ENCODE assay signal across 13 cellular contexts in genomic region chr18:26865557-26865956, GRCh38. TPM values are rescaled to one million over a fixed set of nuclear protein-coding genes. Genes with fewer than 3 reads are reported as not detected.
A peak's percentile ranks its signal among the peaks of the same experiment; 100 is the strongest.
DNase-seq lines count a peak whose midpoint lies in the region; ATAC-seq and TF ChIP-seq lines count a peak whose summit lies in the region.
"Had no signal": no experiment of that assay in that cellular context is flagged by ENCODE, and none has a peak within 500 bp of the region (broad histone marks: within the 10 kb centered on the region; RNA-seq: fewer than 3 reads in every experiment).

AQP4 (minus strand) TSS chr18:26865707; CDS start chr18:26865689, 18 bp downstream.

- H3K9me3 ChIP-seq in endodermal cell (ENCODE audit: control insufficient read depth, low read length) (no peaks in the 10 kb centered on the region), A673 (ENCODE audit: low read depth, low read length, poor library complexity, severe bottlenecking) (no peaks in the 10 kb centered on the region), spleen (no peaks in the 10 kb centered on the region)
- H3K9me3 ChIP-seq: body of pancreas had no signal

- H3K27me3 Mint-ChIP-seq in GM23338 (ENCODE audit: insufficient read depth, low read depth, poor library complexity) (peaks cover 5% of the 10 kb centered on the region), endodermal cell (ENCODE audit: insufficient read depth) (peaks cover 51% of the 10 kb centered on the region), neural crest cell (ENCODE audit: low read depth) (peaks cover 62% of the 10 kb centered on the region)

- H3K4me1 Mint-ChIP-seq in GM23338 (peaks cover 40% of the 10 kb centered on the region), endodermal cell (peaks cover 19% of the 10 kb centered on the region), neural crest cell (peaks cover 4% of the 10 kb centered on the region)

- peak; percentile 42 for ATAC-seq in GM23338
- ATAC-seq in HG03108 (IDR thresholded peaks at IDR 0.05; ENCODE audit: unreplicated experiment), result no peak
- ATAC-seq: body of pancreas had no signal

- peaks cover 30% of the 10 kb centered on the region for H3K4me1 ChIP-seq in GM23338 (ENCODE audit: insufficient read depth)
- H3K4me1 ChIP-seq in endodermal cell (ENCODE audit: control insufficient read depth, insufficient read depth, low read length), result no peaks in the 10 kb centered on the region
- no peaks in the 10 kb centered on the region for H3K4me1 ChIP-seq in A673 (ENCODE audit: insufficient read depth, low read length, poor library complexity, severe bottlenecking)
- H3K4me1 ChIP-seq in spleen, result peaks cover 0 to 14% (median 0%) of the 10 kb centered on the region in 6 donors

- POLR2A ChIA-PET in A673 (lab: Charles Lee; ENCODE audit: low non-redundant PET), result no interaction called here

- no peak within 1 kb of the TSS for H3K9ac ChIP-seq in endodermal cell (ENCODE audit: extremely low read depth, low read length, poor library complexity, severe bottlenecking)

- H4K20me1 ChIP-seq in GM23338 (replicated peaks; ENCODE audit: insufficient read depth), result no peaks in the 10 kb centered on the region

- no peaks in the 10 kb centered on the region for H3K9me3 Mint-ChIP-seq in GM23338
- no peaks in the 10 kb centered on the region for H3K9me3 Mint-ChIP-seq in endodermal cell
- H3K9me3 Mint-ChIP-seq in neural crest cell, result no peaks in the 10 kb centered on the region

- H3K4me2 ChIP-seq in GM23338, result peak within 1 kb of the TSS; percentile 86

- H3K36me3 Mint-ChIP-seq in GM23338 (ENCODE audit: low read depth) (no peaks in the 10 kb centered on the region), endodermal cell (ENCODE audit: low read depth) (no peaks in the 10 kb centered on the region), neural crest cell (ENCODE audit: low read depth) (no peaks in the 10 kb centered on the region)

- H3K36me3 ChIP-seq in GM23338 (ENCODE audit: insufficient read depth) (no peaks in the 10 kb centered on the region), endodermal cell (ENCODE audit: control insufficient read depth, insufficient read depth, low read length) (no peaks in the 10 kb centered on the region), A673 (ENCODE audit: insufficient read depth, low read length, poor library complexity, severe bottlenecking) (no peaks in the 10 kb centered on the region), spleen (no peaks in the 10 kb centered on the region)

- WGBS in endodermal cell (ENCODE audit: insufficient coverage in 1 of 2, insufficient read length in 1 of 2), 2 experiments, result 60 to 83% methylated on average over 1 to 5 of the region's 5 CpGs
- WGBS in spleen, 5 donors, result 61 to 74% (median 71%) methylated on average over 5 of the region's 5 CpGs

- DNase-seq in GM23338 (ENCODE audit: low spot score), result peak; percentile 47
- peak; percentile 46 for DNase-seq in NCI-H2171 (lab: John Stamatoyannopoulos, UW)
- DNase-seq in endodermal cell, result peak; percentile 62
- no peak for DNase-seq in neural crest cell (ENCODE audit: low read depth, low spot score)
- DNase-seq in activated CD4-positive, alpha-beta T cell treated with anti-CD3 and anti-CD28 coated beads for 4 hours, result no peak
- no peak for DNase-seq in A673 (ENCODE audit: low spot score)
- no peak for DNase-seq in spleen
- DNase-seq: activated CD4-positive, alpha-beta T cell treated with anti-CD3 and anti-CD28 coated beads for 1 hour; body of pancreas had no signal

- CTCF ChIA-PET in A673 (lab: Charles Lee), result no interaction called here

- intact Hi-C loops in A673 (cut with micrococcal nuclease; ENCODE audit: unreplicated experiment) (no loop called here), spleen (cut with DNase I; ENCODE audit: low total_unique reads) (no loop called here)

- H3K27ac ChIP-seq in GM23338 (ENCODE audit: low read depth) (no peak within 1 kb of the TSS), endodermal cell (ENCODE audit: low read depth, low read length) (no peak within 1 kb of the TSS), A673 (ENCODE audit: low read depth, low read length, poor library complexity, severe bottlenecking) (no peak within 1 kb of the TSS), spleen (no peak within 1 kb of the TSS)
- H3K27ac ChIP-seq: body of pancreas, C4-2B had no signal

- peak within 1 kb of the TSS; percentile 26; the same call in 1 of the 3 replicates for H3K4me3 Mint-ChIP-seq in GM23338
- no peak within 1 kb of the TSS for H3K4me3 Mint-ChIP-seq in endodermal cell
- peak within 1 kb of the TSS; percentile 48 for H3K4me3 Mint-ChIP-seq in neural crest cell

- no peak for TF ChIP-seq CTCF in GM23338 (conservative IDR thresholded peaks at IDR 0.05; ENCODE audit: low read depth in 2 of 2)
- TF ChIP-seq CTCF in endodermal cell (conservative IDR thresholded peaks at IDR 0.05), result no peak
- no peak for TF ChIP-seq CTCF in neural crest cell (conservative IDR thresholded peaks at IDR 0.05)
- TF ChIP-seq CTCF in A673 (conservative IDR thresholded peaks at IDR 0.05; ENCODE audit: low read depth, low read length), result no peak
- no peak for TF ChIP-seq CTCF in spleen (IDR thresholded peaks at IDR 0.05 in 8 of 11, conservative IDR thresholded peaks at IDR 0.05 in 3 of 11)

- no peaks in the 10 kb centered on the region for H3K79me2 ChIP-seq in GM23338 (replicated peaks; ENCODE audit: insufficient read depth)

- H2AFZ ChIP-seq in GM23338, result peak within 1 kb of the TSS; percentile 73; the same call in 1 of the 2 replicates

- peak within 1 kb of the TSS; percentile 61; the same call in 1 of the 2 replicates for H3K4me3 ChIP-seq in GM23338
- H3K4me3 ChIP-seq in endodermal cell (ENCODE audit: low read length), result no peak within 1 kb of the TSS
- H3K4me3 ChIP-seq in A673 (ENCODE audit: low read depth, low read length, poor library complexity, severe bottlenecking), result no peak within 1 kb of the TSS
- no peak within 1 kb of the TSS for H3K4me3 ChIP-seq in spleen
- H3K4me3 ChIP-seq: body of pancreas had no signal

- no peak for TF ChIP-seq POLR2A in spleen (IDR thresholded peaks at IDR 0.05)

- H3F3A ChIP-seq in GM23338 (replicated peaks; ENCODE audit: low read depth), result no peaks in the 10 kb centered on the region; the same call in 1 of the 2 replicates

- H3K9me2 ChIP-seq in GM23338 (ENCODE audit: insufficient read depth), result no peaks in the 10 kb centered on the region; the same call in none of the 2 replicates

- BruUV-seq in A673 (replicated peaks; lab: Mats Ljungman, UMichigan), result no TSS peak

- H3K27ac Mint-ChIP-seq in GM23338 (no peak within 1 kb of the TSS), endodermal cell (no peak within 1 kb of the TSS), neural crest cell (ENCODE audit: unreplicated experiment) (no peak within 1 kb of the TSS)

- H3K27me3 ChIP-seq in GM23338 (ENCODE audit: insufficient read depth) (peaks cover 12% of the 10 kb centered on the region; the same call in 1 of the 2 replicates), endodermal cell (ENCODE audit: control insufficient read depth, insufficient read depth, low read length, poor library complexity, severe bottlenecking) (peaks cover 28% of the 10 kb centered on the region), A673 (replicated peaks; ENCODE audit: insufficient read depth, low read depth, low read length, poor library complexity) (peaks cover 15% of the 10 kb centered on the region), spleen (replicated peaks in 1 of 7) (peaks cover 0 to 46% (median 11%) of the 10 kb centered on the region in 7 donors)
- H3K27me3 ChIP-seq: body of pancreas had no signal

TF ChIP-seq in GM23338, 12 proteins besides CTCF, POLR2A, EP300 and RAD21 (continues in another document):
- TF ChIP-seq REST (IDR thresholded peaks at IDR 0.05; ENCODE audit: unreplicated experiment), result no peak
- no peak for TF ChIP-seq EZH2 (IDR thresholded peaks at IDR 0.05; ENCODE audit: low read depth, unreplicated experiment)
- no peak for TF ChIP-seq POLR2AphosphoS5 (IDR thresholded peaks at IDR 0.05; ENCODE audit: low read depth)
- TF ChIP-seq NANOG (IDR thresholded peaks at IDR 0.05; ENCODE audit: borderline replicate concordance), result no peak
- no peak for TF ChIP-seq STAT1 (IDR thresholded peaks at IDR 0.05; ENCODE audit: unreplicated experiment)
- no peak for TF ChIP-seq EZH2phosphoT487 (IDR thresholded peaks at IDR 0.05; ENCODE audit: unreplicated experiment)

RNA-seq across cellular contexts. Expression of gene AQP4, which starts in this region (rescaled TPM):
- 2.8 and 3.8 TPM in 2 replicates for total RNA-seq in GM23338 (2014; rRNA removed; shearing (Covaris generic))
- polyA plus RNA-seq in GM23338 (2016; fragmentation: Nextera tagmentation; extraction: Ambion mirVana), result 0.30 and 1.1 TPM in 2 replicates
- total RNA-seq in endodermal cell, result 10 to 100 TPM in 1 of 2 donors, 1 to 10 TPM in 1; 2.1 to 10.2 TPM
- 0.82 TPM for polyA plus RNA-seq in endodermal cell (2013, experiment 1 of 2)
- polyA plus RNA-seq in endodermal cell (2013, experiment 2 of 2), result 0.46 TPM
- total RNA-seq in neural crest cell, result not detected in 2 replicates
- total RNA-seq in A673 (2021), result not detected in 2 replicates
- total RNA-seq in spleen, result 1 to 10 TPM in 4 of 7 donors, under 1 TPM in 3; 0.32 to 3.0 (median 1.2) TPM
- polyA plus RNA-seq in spleen, result under 1 TPM; 0.15 to 0.21 (median 0.16) TPM
- total RNA-seq: M059J, pulmonary artery endothelial cell had no signal

Comparison
In these comparisons a context has a peak if more than half of its experiments do, and no peak if none do; other contexts are left out.
1. DNase-seq: peak in GM23338 (single experiment), NCI-H2171 (single experiment) and endodermal cell (single experiment); none in neural crest cell (single experiment), activated CD4-positive, alpha-beta T cell treated with anti-CD3 and anti-CD28 coated beads for 4 hours (0 of 2), A673 (single experiment) and spleen (single experiment).